In the genomic region with DNA sequence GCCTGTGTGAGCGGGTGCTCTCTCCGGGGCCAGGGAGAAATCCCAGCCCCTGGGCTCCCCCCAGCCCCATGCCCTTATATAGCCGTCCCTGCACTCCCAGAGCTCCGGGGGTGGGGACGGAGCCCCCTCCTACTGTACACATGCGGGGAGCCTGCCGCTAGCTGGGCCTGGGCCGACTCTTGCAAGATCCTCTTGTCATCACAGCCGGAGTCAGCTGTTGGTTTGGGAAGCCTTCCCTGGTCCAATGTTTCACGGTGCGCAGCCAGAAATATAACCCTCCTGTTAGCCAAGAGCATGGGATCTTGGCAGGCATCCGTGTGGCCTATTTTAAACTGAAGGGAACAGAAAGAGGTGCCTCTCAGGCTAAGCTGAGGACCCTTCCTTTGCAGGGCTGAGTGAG, we compare ENCODE assay signal across 1 cellular context.
TF ChIP-seq lines count a peak whose summit lies in the region.

No MANE protein-coding gene starts in this region.

TF ChIP-seq in HepG2, 621 proteins besides CTCF, POLR2A, EP300 and RAD21 (continued from another document):
- TF ChIP-seq, protein P1, sequence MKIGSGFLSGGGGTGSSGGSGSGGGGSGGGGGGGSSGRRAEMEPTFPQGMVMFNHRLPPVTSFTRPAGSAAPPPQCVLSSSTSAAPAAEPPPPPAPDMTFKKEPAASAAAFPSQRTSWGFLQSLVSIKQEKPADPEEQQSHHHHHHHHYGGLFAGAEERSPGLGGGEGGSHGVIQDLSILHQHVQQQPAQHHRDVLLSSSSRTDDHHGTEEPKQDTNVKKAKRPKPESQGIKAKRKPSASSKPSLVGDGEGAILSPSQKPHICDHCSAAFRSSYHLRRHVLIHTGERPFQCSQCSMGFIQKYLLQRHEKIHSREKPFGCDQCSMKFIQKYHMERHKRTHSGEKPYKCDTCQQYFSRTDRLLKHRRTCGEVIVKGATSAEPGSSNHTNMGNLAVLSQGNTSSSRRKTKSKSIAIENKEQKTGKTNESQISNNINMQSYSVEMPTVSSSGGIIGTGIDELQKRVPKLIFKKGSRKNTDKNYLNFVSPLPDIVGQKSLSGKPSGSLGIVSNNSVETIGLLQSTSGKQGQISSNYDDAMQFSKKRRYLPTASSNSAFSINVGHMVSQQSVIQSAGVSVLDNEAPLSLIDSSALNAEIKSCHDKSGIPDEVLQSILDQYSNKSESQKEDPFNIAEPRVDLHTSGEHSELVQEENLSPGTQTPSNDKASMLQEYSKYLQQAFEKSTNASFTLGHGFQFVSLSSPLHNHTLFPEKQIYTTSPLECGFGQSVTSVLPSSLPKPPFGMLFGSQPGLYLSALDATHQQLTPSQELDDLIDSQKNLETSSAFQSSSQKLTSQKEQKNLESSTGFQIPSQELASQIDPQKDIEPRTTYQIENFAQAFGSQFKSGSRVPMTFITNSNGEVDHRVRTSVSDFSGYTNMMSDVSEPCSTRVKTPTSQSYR (CRISPR knock-in tag; IDR thresholded peaks at IDR 0.05; ENCODE audit: borderline replicate concordance) = no peak
